ENCODE assay signal across 1 cellular context in the genomic region with DNA sequence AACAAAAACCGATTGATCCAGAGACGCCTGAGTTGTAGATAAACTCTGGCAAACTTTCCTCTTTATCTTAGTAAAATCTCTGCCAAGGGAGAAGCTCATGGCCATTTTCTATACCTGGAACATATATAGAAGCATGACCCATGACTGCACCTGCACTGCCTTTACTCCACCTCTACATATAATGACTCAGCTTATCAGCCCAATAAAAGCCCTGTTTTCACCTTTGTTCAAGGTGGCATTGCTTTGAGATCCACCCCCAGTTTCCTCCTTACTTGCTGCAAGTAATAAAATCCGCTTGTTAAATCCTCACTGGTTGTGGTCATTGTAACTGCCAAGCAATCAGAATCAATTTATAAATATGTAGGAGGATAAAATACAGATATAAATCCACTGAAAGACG.
TF ChIP-seq lines count a peak whose summit lies in the region.

No MANE protein-coding gene starts in this region.

TF ChIP-seq in WTC11, 78 proteins besides CTCF, POLR2A, EP300 and RAD21 (continued from another document):
- TF ChIP-seq, protein P1, sequence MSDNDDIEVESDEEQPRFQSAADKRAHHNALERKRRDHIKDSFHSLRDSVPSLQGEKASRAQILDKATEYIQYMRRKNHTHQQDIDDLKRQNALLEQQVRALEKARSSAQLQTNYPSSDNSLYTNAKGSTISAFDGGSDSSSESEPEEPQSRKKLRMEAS (CRISPR knock-in tag; IDR thresholded peaks at IDR 0.05) = no peak
- TF ChIP-seq, protein P2, sequence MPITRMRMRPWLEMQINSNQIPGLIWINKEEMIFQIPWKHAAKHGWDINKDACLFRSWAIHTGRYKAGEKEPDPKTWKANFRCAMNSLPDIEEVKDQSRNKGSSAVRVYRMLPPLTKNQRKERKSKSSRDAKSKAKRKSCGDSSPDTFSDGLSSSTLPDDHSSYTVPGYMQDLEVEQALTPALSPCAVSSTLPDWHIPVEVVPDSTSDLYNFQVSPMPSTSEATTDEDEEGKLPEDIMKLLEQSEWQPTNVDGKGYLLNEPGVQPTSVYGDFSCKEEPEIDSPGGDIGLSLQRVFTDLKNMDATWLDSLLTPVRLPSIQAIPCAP (CRISPR knock-in tag; IDR thresholded peaks at IDR 0.05) = no peak
- TF ChIP-seq MYBL2 (CRISPR knock-in tag; IDR thresholded peaks at IDR 0.05) = no peak
- TF ChIP-seq, protein P3, sequence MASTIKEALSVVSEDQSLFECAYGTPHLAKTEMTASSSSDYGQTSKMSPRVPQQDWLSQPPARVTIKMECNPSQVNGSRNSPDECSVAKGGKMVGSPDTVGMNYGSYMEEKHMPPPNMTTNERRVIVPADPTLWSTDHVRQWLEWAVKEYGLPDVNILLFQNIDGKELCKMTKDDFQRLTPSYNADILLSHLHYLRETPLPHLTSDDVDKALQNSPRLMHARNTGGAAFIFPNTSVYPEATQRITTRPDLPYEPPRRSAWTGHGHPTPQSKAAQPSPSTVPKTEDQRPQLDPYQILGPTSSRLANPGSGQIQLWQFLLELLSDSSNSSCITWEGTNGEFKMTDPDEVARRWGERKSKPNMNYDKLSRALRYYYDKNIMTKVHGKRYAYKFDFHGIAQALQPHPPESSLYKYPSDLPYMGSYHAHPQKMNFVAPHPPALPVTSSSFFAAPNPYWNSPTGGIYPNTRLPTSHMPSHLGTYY (CRISPR knock-in tag; IDR thresholded peaks at IDR 0.05) = no peak
- no peak for TF ChIP-seq ETV6 (CRISPR knock-in tag; IDR thresholded peaks at IDR 0.05)
- no peak for TF ChIP-seq ZNF219 (CRISPR knock-in tag; IDR thresholded peaks at IDR 0.05; ENCODE audit: borderline replicate concordance)
